16 cellular contexts compared by ENCODE assay signal in the genomic region with DNA sequence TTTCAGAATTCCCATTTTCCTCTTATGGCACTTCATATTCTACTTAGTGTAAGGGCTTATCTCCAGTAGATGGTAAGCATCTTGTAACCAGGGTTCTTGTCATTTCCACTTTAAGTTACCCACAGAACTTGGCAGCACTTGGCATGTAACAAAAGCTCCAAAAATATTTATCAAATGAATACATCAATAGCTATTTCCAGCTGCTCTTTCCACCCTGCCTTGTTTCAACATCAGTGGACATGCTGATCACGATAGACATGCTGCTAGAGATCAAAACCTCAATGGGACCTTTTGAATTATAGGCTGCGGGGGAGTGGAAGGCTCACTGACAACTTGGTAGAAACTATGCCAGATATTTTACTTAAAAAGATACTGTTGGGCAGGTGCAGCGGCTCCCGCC. TPM values are rescaled to one million over a fixed set of nuclear protein-coding genes. Genes with fewer than 3 reads are reported as not detected.
DNase-seq lines count a peak whose midpoint lies in the region; ATAC-seq, FAIRE-seq and TF ChIP-seq lines count a peak whose summit lies in the region.
"Had no signal": no experiment of that assay in that cellular context is flagged by ENCODE, and none has a peak within 500 bp of the region (broad histone marks: within the 10 kb centered on the region; RNA-seq: fewer than 3 reads in every experiment).

No MANE protein-coding gene starts in this region.

- ATAC-seq in naive thymus-derived CD4-positive, alpha-beta T cell: no peak
- ATAC-seq in left colon: no peak

- POLR2A ChIA-PET in naive thymus-derived CD4-positive, alpha-beta T cell (lab: Charles Lee): no interaction called here

- no peaks in the 10 kb centered on the region for H3K27me3 ChIP-seq in astrocyte (ENCODE audit: insufficient read depth, low read length)
- H3K27me3 ChIP-seq in naive thymus-derived CD4-positive, alpha-beta T cell (ENCODE audit: control insufficient read depth in 2 of 2, insufficient read depth in 2 of 2, low read length in 2 of 2): peaks cover 0 to 1% of the 10 kb centered on the region in 2 donors
- H3K27me3 ChIP-seq: BLaER1 treated with 17β-estradiol and CSF1 and Interleukin-3, amounts not matched to agents 10 nM and 100 nM had no signal

- CTCF ChIA-PET in naive thymus-derived CD4-positive, alpha-beta T cell (lab: Charles Lee): no interaction called here

- H3K79me2 ChIP-seq in astrocyte (ENCODE audit: insufficient read depth, low read length): no peaks in the 10 kb centered on the region

- H3K9me3 Mint-ChIP-seq in astrocyte (ENCODE audit: unreplicated experiment): no peaks in the 10 kb centered on the region
- no peaks in the 10 kb centered on the region for H3K9me3 Mint-ChIP-seq in naive thymus-derived CD4-positive, alpha-beta T cell

- no peak for FAIRE-seq in astrocyte (lab: Jason Lieb, UNC)
- FAIRE-seq: GM12891, H54 had no signal

- H3K27me3 Mint-ChIP-seq in astrocyte (ENCODE audit: low read depth, unreplicated experiment): peaks cover 12% of the 10 kb centered on the region
- peaks cover 10 to 38% (median 10%) of the 10 kb centered on the region in 5 donors for H3K27me3 Mint-ChIP-seq in naive thymus-derived CD4-positive, alpha-beta T cell

- no peak overlapping the region for H3K4me3 Mint-ChIP-seq in astrocyte (ENCODE audit: unreplicated experiment)
- H3K4me3 Mint-ChIP-seq in naive thymus-derived CD4-positive, alpha-beta T cell: no peak overlapping the region
- H3K4me3 Mint-ChIP-seq: CD4-positive, CD25-positive, alpha-beta regulatory T cell had no signal

- no peaks in the 10 kb centered on the region for H3K4me1 Mint-ChIP-seq in astrocyte (ENCODE audit: low read depth, unreplicated experiment)
- peaks cover 0 to 12% (median 6%) of the 10 kb centered on the region in 7 donors for H3K4me1 Mint-ChIP-seq in naive thymus-derived CD4-positive, alpha-beta T cell
- H3K4me1 Mint-ChIP-seq: CD4-positive, CD25-positive, alpha-beta regulatory T cell had no signal

- no peaks in the 10 kb centered on the region for H3K36me3 ChIP-seq in astrocyte (ENCODE audit: insufficient read depth, low read length)
- H3K36me3 ChIP-seq in naive thymus-derived CD4-positive, alpha-beta T cell (ENCODE audit: control insufficient read depth in 2 of 3, insufficient read depth in 3 of 3, low read length in 3 of 3): no peaks in the 10 kb centered on the region
- H3K36me3 ChIP-seq: BLaER1 treated with 17β-estradiol and CSF1 and Interleukin-3, amounts not matched to agents 10 nM and 100 nM had no signal

- H3K9me3 ChIP-seq in astrocyte (ENCODE audit: insufficient read depth, low read depth, low read length): no peaks in the 10 kb centered on the region
- no peaks in the 10 kb centered on the region for H3K9me3 ChIP-seq in naive thymus-derived CD4-positive, alpha-beta T cell (ENCODE audit: control insufficient read depth in 2 of 3, low read length in 3 of 3)

- intact Hi-C loops in naive thymus-derived CD4-positive, alpha-beta T cell (cut with micrococcal nuclease): no loop called here
- intact Hi-C loops in left colon (cut with DNase I, micrococcal nuclease): loop anchor here in 1 of 2 donors (10.0 kb wide), 1 partner anchor 168 kb away; no protein-coding TSS in a partner anchor

- no peak for TF ChIP-seq CTCF in astrocyte (IDR thresholded peaks at IDR 0.05; ENCODE audit: insufficient read depth, low read depth, low read length)
- no peak for TF ChIP-seq CTCF in fibroblast of pulmonary artery (IDR thresholded peaks at IDR 0.05; ENCODE audit: low read length, missing control alignments)

- H2AFZ ChIP-seq in astrocyte (ENCODE audit: low read depth, low read length): no peak overlapping the region

- no peak overlapping the region for H3K27ac Mint-ChIP-seq in astrocyte (ENCODE audit: unreplicated experiment)
- no peak overlapping the region for H3K27ac Mint-ChIP-seq in naive thymus-derived CD4-positive, alpha-beta T cell
- H3K27ac Mint-ChIP-seq: CD4-positive, CD25-positive, alpha-beta regulatory T cell had no signal

- no peak overlapping the region for H3K27ac ChIP-seq in astrocyte (ENCODE audit: low read depth, low read length)
- no peak overlapping the region for H3K27ac ChIP-seq in naive thymus-derived CD4-positive, alpha-beta T cell (ENCODE audit: low read depth, low read length)
- H3K27ac ChIP-seq: BLaER1 treated with 17β-estradiol and CSF1 and Interleukin-3, amounts not matched to agents 10 nM and 100 nM had no signal

- H3K4me3 ChIP-seq in astrocyte (ENCODE audit: insufficient read depth, low read depth, low read length) (no peak overlapping the region), fibroblast of pulmonary artery (replicated peaks; ENCODE audit: low read depth, low read length) (no peak overlapping the region)
- no peak overlapping the region for H3K4me3 ChIP-seq in naive thymus-derived CD4-positive, alpha-beta T cell (ENCODE audit: low read length)
- H3K4me3 ChIP-seq: BLaER1 treated with 17β-estradiol and CSF1 and Interleukin-3, amounts not matched to agents 10 nM and 100 nM had no signal

- no peak overlapping the region for H3K9ac ChIP-seq in astrocyte (ENCODE audit: low read length)
- H3K9ac ChIP-seq: BLaER1 treated with 17β-estradiol and CSF1 and Interleukin-3, amounts not matched to agents 10 nM and 100 nM had no signal

- H3K4me1 ChIP-seq in astrocyte (ENCODE audit: insufficient read depth, low read length): peaks cover 4% of the 10 kb centered on the region
- H3K4me1 ChIP-seq in naive thymus-derived CD4-positive, alpha-beta T cell (ENCODE audit: control insufficient read depth in 2 of 2, insufficient read depth in 2 of 2, low read length in 2 of 2): no peaks in the 10 kb centered on the region

- peak; percentile 57 for DNase-seq in HCEC 1CT
- DNase-seq in astrocyte (ENCODE audit: low read depth): peak; percentile 13
- peak; percentile 2 for DNase-seq in fibroblast of pulmonary artery (ENCODE audit: low read depth)
- DNase-seq in naive thymus-derived CD4-positive, alpha-beta T cell: no peak
- no peak for DNase-seq in T-helper 9 cell
- DNase-seq in UCSD-AML1 (lab: John Stamatoyannopoulos, UW; ENCODE audit: unreplicated experiment): no peak
- DNase-seq in left colon: no peak
- DNase-seq: CD4-positive, CD25-positive, alpha-beta regulatory T cell; DMS53; IMR-90; KBM-7 had no signal

- no peaks in the 10 kb centered on the region for H4K20me1 ChIP-seq in astrocyte (ENCODE audit: insufficient read depth, low read length)
- H4K20me1 ChIP-seq: BLaER1 treated with 17β-estradiol and CSF1 and Interleukin-3, amounts not matched to agents 10 nM and 100 nM had no signal

- no peak overlapping the region for H3K4me2 ChIP-seq in astrocyte (ENCODE audit: low read length)

- no peaks in the 10 kb centered on the region for H3K36me3 Mint-ChIP-seq in astrocyte (ENCODE audit: low read depth, unreplicated experiment)
- H3K36me3 Mint-ChIP-seq in naive thymus-derived CD4-positive, alpha-beta T cell: no peaks in the 10 kb centered on the region
- H3K36me3 Mint-ChIP-seq: CD4-positive, CD25-positive, alpha-beta regulatory T cell had no signal

RNA-seq across cellular contexts. Expression of gene HOXA1, which starts 32.9 kb away (rescaled TPM):
- total RNA-seq in astrocyte: 0.23 TPM in 1 of 2 replicates, not detected in the other
- 1 to 10 TPM in 1 of 5 experiments, under 1 TPM in 3, not detected in 1; 0.10 to 1.1 (median 0.41) TPM for total RNA-seq in naive thymus-derived CD4-positive, alpha-beta T cell
- polyA plus RNA-seq in naive thymus-derived CD4-positive, alpha-beta T cell: under 1 TPM; 0.09 to 0.18 TPM
- 1 to 10 TPM; 2.4 to 3.0 TPM for total RNA-seq in left colon
- total RNA-seq: A673 had no signal

RNA-seq across cellular contexts. Expression of gene HOXA2, which starts 39.5 kb away (rescaled TPM):
- total RNA-seq in astrocyte (not detected in 2 replicates), left colon (1 to 10 TPM; 2.7 to 3.2 TPM)
- not detected for total RNA-seq in naive thymus-derived CD4-positive, alpha-beta T cell
- polyA plus RNA-seq in naive thymus-derived CD4-positive, alpha-beta T cell: not detected
- total RNA-seq: A673; CD4-positive, CD25-positive, alpha-beta regulatory T cell; G401 had no signal

Comparison
In these comparisons a context has a peak if more than half of its experiments do, and no peak if none do; other contexts are left out.
1. DNase-seq: peak in HCEC 1CT (single experiment), astrocyte (single experiment) and fibroblast of pulmonary artery (single experiment); none in naive thymus-derived CD4-positive, alpha-beta T cell (0 of 9), T-helper 9 cell (single experiment), UCSD-AML1 (single experiment) and left colon (0 of 2).